Comparison of ENCODE assay signal across 1 cellular context in the genomic region with DNA sequence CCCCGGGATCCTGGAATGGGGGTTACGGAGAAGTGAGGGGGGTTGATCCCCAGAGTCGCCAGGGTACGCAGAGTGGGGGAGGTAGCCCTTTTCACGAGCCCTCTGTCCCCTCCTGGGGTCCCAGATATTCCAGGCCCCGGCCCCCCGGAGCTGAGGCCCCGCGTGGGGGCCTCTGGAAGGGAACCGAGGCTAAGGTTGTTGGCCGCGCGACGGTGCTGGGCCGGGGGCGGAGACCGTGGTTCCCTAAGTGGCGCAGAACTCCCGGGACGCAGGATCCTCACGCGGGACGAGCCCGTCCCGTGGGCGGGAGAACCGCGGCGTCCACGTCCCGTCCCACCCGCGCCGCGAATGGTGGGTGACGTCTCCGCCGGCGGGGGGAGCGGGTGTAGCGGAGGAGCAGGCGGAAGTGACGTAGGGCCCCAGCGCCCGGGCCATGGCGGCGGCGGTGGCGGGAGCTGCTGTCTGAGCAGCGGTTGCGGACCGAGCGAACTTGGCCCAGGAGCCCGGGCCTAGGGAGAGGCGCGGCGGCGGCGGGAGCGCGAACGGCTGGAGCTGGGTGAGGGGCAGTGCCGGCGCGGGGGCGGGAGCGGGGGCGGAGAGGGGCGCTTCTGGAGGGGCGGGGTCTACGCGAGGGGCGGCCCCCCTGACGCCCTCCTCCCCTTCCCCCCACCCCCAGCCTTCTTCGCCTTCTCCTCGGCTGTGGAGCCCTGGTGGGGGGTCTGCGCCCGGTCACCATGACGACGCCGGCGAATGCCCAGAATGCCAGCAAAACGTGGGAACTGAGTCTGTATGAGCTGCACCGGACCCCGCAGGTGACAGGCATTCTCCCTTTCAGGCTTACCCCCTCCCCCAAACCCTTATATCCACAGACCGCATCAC.
TF ChIP-seq lines count a peak whose summit lies in the region.

A gene (plus strand): TSS at position 412 of the 879 bp plus-strand sequence. CDS start 323 bp downstream, at position 735.

TF ChIP-seq in HCT116, 20 proteins besides CTCF, POLR2A, EP300 and RAD21 (continued from another document):
- peak; percentile 88 for TF ChIP-seq POLR2AphosphoS5 (IDR thresholded peaks at IDR 0.05; ENCODE audit: low read depth, low read length)
